In genomic region chr2:129484999-129485398, GRCh38 we compare ENCODE assay signal across 27 cellular contexts.
"Had no signal": no experiment of that assay in that cellular context is flagged by ENCODE, and none has a peak within 500 bp of the region (broad histone marks: within the 10 kb centered on the region; RNA-seq: fewer than 3 reads in every experiment).

No MANE protein-coding gene starts in this region.

- H3K4me1 ChIP-seq: pancreas, prostate gland, right atrium auricular region, right lobe of liver, sigmoid colon, stomach, thyroid gland, tibial nerve, upper lobe of left lung, vagina had no signal

- H3K4me3 ChIP-seq: pancreas, prostate gland, right atrium auricular region, right lobe of liver, sigmoid colon, stomach, thoracic aorta, thyroid gland, tibial nerve, upper lobe of left lung, vagina had no signal

- H3K27ac Mint-ChIP-seq: naive thymus-derived CD8-positive, alpha-beta T cell; natural killer cell treated with Interleukin-12 subunit alpha and Interleukin-12 subunit beta and Interleukin-15 and Interleukin-18, amount 100 ng/mL, for 72 hours; nephron progenitor cell; stimulated activated effector memory CD8-positive, alpha-beta T cell treated with anti-CD3 and anti-CD28 coated beads, Interleukin-12 subunit alpha, Interleukin-12 subunit beta, amount 100 ng/mL, for 72 hours; stimulated activated naive B cell treated with anti-CD40 and anti-IgM and Interleukin-4, amounts not matched to agents 10 μg/mL and 1 μg/mL and 100 μg/mL, for 72 hours; stimulated activated naive CD8-positive, alpha-beta T cell treated with anti-CD3 and anti-CD28 coated beads, Interleukin-15, Interleukin-2, amounts not matched to agents 100 ng/mL and 50 ng/mL, for 24 hours had no signal

- H3K27ac ChIP-seq: pancreas, prostate gland, right atrium auricular region, right lobe of liver, sigmoid colon, stomach, thoracic aorta, thyroid gland, tibial nerve, upper lobe of left lung, vagina had no signal

- H3K36me3 Mint-ChIP-seq: naive thymus-derived CD8-positive, alpha-beta T cell; natural killer cell treated with Interleukin-12 subunit alpha and Interleukin-12 subunit beta and Interleukin-15 and Interleukin-18, amount 100 ng/mL, for 72 hours; stimulated activated effector memory CD8-positive, alpha-beta T cell treated with anti-CD3 and anti-CD28 coated beads, Interleukin-12 subunit alpha, Interleukin-12 subunit beta, amount 100 ng/mL, for 72 hours had no signal

- H3K36me3 ChIP-seq: pancreas, prostate gland, right atrium auricular region, right lobe of liver, sigmoid colon, stomach, thoracic aorta, thyroid gland, tibial nerve, upper lobe of left lung, vagina had no signal

- H3K9me3 Mint-ChIP-seq: naive thymus-derived CD8-positive, alpha-beta T cell; natural killer cell treated with Interleukin-12 subunit alpha and Interleukin-12 subunit beta and Interleukin-15 and Interleukin-18, amount 100 ng/mL, for 72 hours; nephron progenitor cell; stimulated activated naive CD8-positive, alpha-beta T cell treated with anti-CD3 and anti-CD28 coated beads, Interleukin-15, Interleukin-2, amounts not matched to agents 100 ng/mL and 50 ng/mL, for 24 hours had no signal

- H3K4me3 Mint-ChIP-seq: naive B cell; naive thymus-derived CD8-positive, alpha-beta T cell; natural killer cell treated with Interleukin-12 subunit alpha and Interleukin-12 subunit beta and Interleukin-15 and Interleukin-18, amount 100 ng/mL, for 72 hours; nephron progenitor cell; stimulated activated effector memory CD8-positive, alpha-beta T cell treated with anti-CD3 and anti-CD28 coated beads, Interleukin-12 subunit alpha, Interleukin-12 subunit beta, amount 100 ng/mL, for 72 hours; stimulated activated naive B cell treated with anti-CD40 and anti-IgM and Interleukin-4, amounts not matched to agents 10 μg/mL and 1 μg/mL and 100 μg/mL, for 72 hours; stimulated activated naive CD8-positive, alpha-beta T cell treated with anti-CD3 and anti-CD28 coated beads, Interleukin-15, Interleukin-2, amounts not matched to agents 100 ng/mL and 50 ng/mL, for 24 hours had no signal

- H3K4me1 Mint-ChIP-seq: nephron progenitor cell; stimulated activated effector memory CD8-positive, alpha-beta T cell treated with anti-CD3 and anti-CD28 coated beads, Interleukin-12 subunit alpha, Interleukin-12 subunit beta, amount 100 ng/mL, for 72 hours had no signal

- H3K9me3 ChIP-seq: pancreas, prostate gland, right atrium auricular region, right lobe of liver, sigmoid colon, stomach, thoracic aorta, thyroid gland, tibial nerve, upper lobe of left lung, vagina had no signal

- H3K27me3 ChIP-seq: pancreas, right atrium auricular region, right lobe of liver, sigmoid colon, stomach, thyroid gland, tibial nerve, upper lobe of left lung, vagina had no signal

- H3K27me3 Mint-ChIP-seq: natural killer cell treated with Interleukin-12 subunit alpha and Interleukin-12 subunit beta and Interleukin-15 and Interleukin-18, amount 100 ng/mL, for 72 hours; stimulated activated naive B cell treated with anti-CD40 and anti-IgM and Interleukin-4, amounts not matched to agents 10 μg/mL and 1 μg/mL and 100 μg/mL, for 72 hours had no signal

- ATAC-seq: naive thymus-derived CD8-positive, alpha-beta T cell; natural killer cell treated with Interleukin-12 subunit alpha and Interleukin-12 subunit beta and Interleukin-15 and Interleukin-18, amount 100 ng/mL, for 72 hours; pancreas; right lobe of liver; stimulated activated effector memory CD8-positive, alpha-beta T cell treated with anti-CD3 and anti-CD28 coated beads, Interleukin-12 subunit alpha, Interleukin-12 subunit beta, amount 100 ng/mL, for 72 hours; stimulated activated naive B cell treated with anti-CD40 and anti-IgM and Interleukin-4, amounts not matched to agents 10 μg/mL and 1 μg/mL and 100 μg/mL, for 72 hours had no signal

- DNase-seq: naive B cell; naive thymus-derived CD8-positive, alpha-beta T cell; nephron progenitor cell; occipital lobe; pancreas; retina; right lobe of liver; sigmoid colon; small intestine; stimulated activated CD4-positive, alpha-beta T cell treated with anti-CD3 and anti-CD28 coated beads, Interleukin-15, amount 100 ng/mL, for 24 hours; stimulated activated CD4-positive, alpha-beta T cell treated with anti-CD3 and anti-CD28 coated beads, Interleukin-2, amount 100 ng/mL, for 24 hours; stimulated activated CD4-positive, alpha-beta T cell treated with anti-CD3 and anti-CD28 coated beads, Interleukin-2, amount 100 ng/mL, for 48 hours; stimulated activated CD4-positive, alpha-beta T cell treated with anti-CD3 and anti-CD28 coated beads, Interleukin-4, amount 100 ng/mL, for 24 hours; stimulated activated naive B cell treated with anti-CD40 and anti-IgM and Interleukin-4, amounts not matched to agents 10 μg/mL and 1 μg/mL and 100 μg/mL, for 72 hours; stimulated activated naive CD4-positive, alpha-beta T cell treated with Interleukin-2 at 50 U/mL for 16 hours; stomach; thyroid gland; trophoblast cell; upper lobe of left lung had no signal
